8 cellular contexts compared by ENCODE assay signal in genomic region chr19:9847087-9847671, GRCh38. TPM values are rescaled to one million over a fixed set of nuclear protein-coding genes. Genes with fewer than 3 reads are reported as not detected.
A peak's percentile ranks its signal among the peaks of the same experiment; 100 is the strongest.
DNase-seq lines count a peak whose midpoint lies in the region; ATAC-seq and TF ChIP-seq lines count a peak whose summit lies in the region.

No MANE protein-coding gene starts in this region.

- no peaks in the 10 kb centered on the region for H3K27me3 Mint-ChIP-seq in activated naive CD4-positive, alpha-beta T cell treated with anti-CD3 and anti-CD28 coated beads for 36 hours (ENCODE audit: low read depth)

- no peak overlapping the region for H3K27ac ChIP-seq in heart right ventricle

- DNase-seq in GM12864 (ENCODE audit: low read depth) (no peak), NCI-H460 (ENCODE audit: extremely low read depth, low read depth) (peak; percentile 44), heart right ventricle (no peak)
- DNase-seq in activated naive CD4-positive, alpha-beta T cell treated with anti-CD3 and anti-CD28 coated beads for 36 hours = peak; percentile 60
- DNase-seq in stimulated activated CD4-positive, alpha-beta T cell treated with anti-CD3 and anti-CD28 coated beads, Interleukin-1b, Interleukin-23, amount 100 ng/mL, for 48 hours = peak; percentile 67

- no peak overlapping the region for H3K27ac Mint-ChIP-seq in activated naive CD4-positive, alpha-beta T cell treated with anti-CD3 and anti-CD28 coated beads for 36 hours

- H3K4me1 ChIP-seq in heart right ventricle = peaks cover 0 to 16% (median 2%) of the 10 kb centered on the region in 9 donors

- intact Hi-C loops in activated naive CD4-positive, alpha-beta T cell treated with anti-CD3 and anti-CD28 coated beads for 36 hours (cut with micrococcal nuclease) = loop anchor here (1.0 kb wide), 1 partner anchor 711 kb away; no protein-coding TSS in a partner anchor
- intact Hi-C loops in heart right ventricle (cut with DNase I) = loop anchor here in 1 of 10 donors (10.0 kb wide), 1 partner anchor 68 kb away; no protein-coding TSS in a partner anchor

- H3K4me1 Mint-ChIP-seq in activated naive CD4-positive, alpha-beta T cell treated with anti-CD3 and anti-CD28 coated beads for 36 hours (ENCODE audit: low read depth) = peaks cover 15% of the 10 kb centered on the region

- H3K4me3 ChIP-seq in GM12864 (ENCODE audit: low read depth, low read length) (no peak overlapping the region), heart right ventricle (no peak overlapping the region)

- no peaks in the 10 kb centered on the region for H3K27me3 ChIP-seq in heart right ventricle

- ATAC-seq in heart right ventricle = peak in 7 of 8 donors; percentile 26 to 59 (median 38)
- ATAC-seq in GM21529 (IDR thresholded peaks at IDR 0.05; ENCODE audit: unreplicated experiment) = no peak
- ATAC-seq in HG02938 (IDR thresholded peaks at IDR 0.05; ENCODE audit: unreplicated experiment) = no peak
- ATAC-seq in HG03520 (IDR thresholded peaks at IDR 0.05; ENCODE audit: unreplicated experiment) = no peak

- H3K4me3 Mint-ChIP-seq in activated naive CD4-positive, alpha-beta T cell treated with anti-CD3 and anti-CD28 coated beads for 36 hours = no peak overlapping the region

- H3K9me3 ChIP-seq in heart right ventricle = peaks cover 0 to 11% (median 0%) of the 10 kb centered on the region in 11 donors

- TF ChIP-seq CTCF in GM12864 (IDR thresholded peaks at IDR 0.05; ENCODE audit: low read depth, low read length, missing control alignments) (peak; percentile 34), heart right ventricle (IDR thresholded peaks at IDR 0.05) (peak in 6 of 9 donors; percentile 26 to 44 (median 37))

- peaks cover 25% of the 10 kb centered on the region for H3K36me3 Mint-ChIP-seq in activated naive CD4-positive, alpha-beta T cell treated with anti-CD3 and anti-CD28 coated beads for 36 hours (ENCODE audit: low read depth)

- 58 to 59% methylated on average over 13 of the region's 13 CpGs for WGBS in heart right ventricle, 2 donors

- CTCF ChIA-PET in activated naive CD4-positive, alpha-beta T cell treated with anti-CD3 and anti-CD28 coated beads for 36 hours (lab: Charles Lee) = interaction anchor here (1.0 to 1.1 kb wide), 3 partner anchors 8 to 16 kb away, joined by 3 to 4 read pairs (median 3); no protein-coding TSS in a partner anchor

- peaks cover 0 to 88% (median 23%) of the 10 kb centered on the region in 9 donors for H3K36me3 ChIP-seq in heart right ventricle

- H3K9me3 Mint-ChIP-seq in activated naive CD4-positive, alpha-beta T cell treated with anti-CD3 and anti-CD28 coated beads for 36 hours = no peaks in the 10 kb centered on the region

RNA-seq across cellular contexts. Expression of gene PIN1, which starts 12.1 kb away (rescaled TPM):
- total RNA-seq in NCI-H460 (2014; rRNA removed; shearing (Covaris generic)) = 64.6 and 79.5 TPM in 2 replicates
- 128 and 135 TPM in 2 replicates for polyA plus RNA-seq in NCI-H460 (2014; cell fraction: nucleus; rRNA removed)
- total RNA-seq in activated naive CD4-positive, alpha-beta T cell treated with anti-CD3 and anti-CD28 coated beads for 36 hours = 10 to 100 TPM; 84.5 to 88.1 TPM
- 100 to 1,000 TPM in 2 of 10 donors, 10 to 100 TPM in 8; 81.1 to 109 (median 90.8) TPM for total RNA-seq in heart right ventricle
- polyA plus RNA-seq in heart right ventricle = 100 to 1,000 TPM in 1 of 2 donors, 10 to 100 TPM in 1; 74.6 to 152 TPM

RNA-seq across cellular contexts. Expression of gene UBL5, which starts 19.5 kb away (rescaled TPM):
- total RNA-seq in NCI-H460 (2014; rRNA removed; shearing (Covaris generic)) = 150 and 160 TPM in 2 replicates
- 629 and 3,381 TPM in 2 replicates for polyA plus RNA-seq in NCI-H460 (2014; cell fraction: nucleus; rRNA removed)
- total RNA-seq in activated naive CD4-positive, alpha-beta T cell treated with anti-CD3 and anti-CD28 coated beads for 36 hours = 100 to 1,000 TPM; 287 to 298 TPM
- total RNA-seq in heart right ventricle = 100 to 1,000 TPM; 483 to 573 (median 516) TPM
- polyA plus RNA-seq in heart right ventricle = 1,000 to 10,000 TPM in 1 of 2 donors, 100 to 1,000 TPM in 1; 914 to 1,564 TPM

RNA-seq across cellular contexts. Expression of gene FBXL12, which starts 28.3 kb away (rescaled TPM):
- 13.9 and 14.4 TPM in 2 replicates for total RNA-seq in NCI-H460 (2014; rRNA removed; shearing (Covaris generic))
- polyA plus RNA-seq in NCI-H460 (2014; cell fraction: nucleus; rRNA removed) = 28.6 and 44.8 TPM in 2 replicates
- 10 to 100 TPM; 17.5 to 19.8 TPM for total RNA-seq in activated naive CD4-positive, alpha-beta T cell treated with anti-CD3 and anti-CD28 coated beads for 36 hours
- 10 to 100 TPM; 10.5 to 13.8 (median 11.5) TPM for total RNA-seq in heart right ventricle
- 10 to 100 TPM; 13.5 to 19.5 TPM for polyA plus RNA-seq in heart right ventricle

Comparison
In these comparisons a context has a peak if more than half of its experiments do, and no peak if none do; other contexts are left out.
1. DNase-seq: peak in NCI-H460 (single experiment), activated naive CD4-positive, alpha-beta T cell treated with anti-CD3 and anti-CD28 coated beads for 36 hours (single experiment) and stimulated activated CD4-positive, alpha-beta T cell treated with anti-CD3 and anti-CD28 coated beads, Interleukin-1b, Interleukin-23, amount 100 ng/mL, for 48 hours (single experiment); none in GM12864 (single experiment) and heart right ventricle (0 of 2).
2. ATAC-seq: peak in heart right ventricle (7 of 8); none in GM21529 (single experiment), HG02938 (single experiment) and HG03520 (single experiment).